14 cellular contexts compared by ENCODE assay signal in the genomic region with DNA sequence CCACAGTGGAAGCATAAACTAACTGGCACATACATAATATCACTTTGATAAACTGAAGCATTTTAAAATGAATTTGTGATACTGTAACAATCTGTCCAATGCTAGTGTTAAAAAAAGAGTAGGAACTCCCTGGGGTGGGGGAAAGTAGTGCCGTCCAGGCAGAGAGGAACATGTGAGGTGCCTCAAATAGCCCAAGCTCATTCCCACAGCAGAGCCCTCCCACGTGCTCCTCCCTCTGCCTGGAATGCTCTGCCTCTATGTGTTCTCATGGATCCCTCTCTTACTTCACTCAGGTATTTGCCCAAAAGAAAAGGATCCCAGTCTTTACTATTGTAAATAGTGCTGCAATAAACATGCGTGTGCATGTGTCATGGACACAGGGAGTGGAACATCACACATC.
DNase-seq lines count a peak whose midpoint lies in the region; ATAC-seq, FAIRE-seq and TF ChIP-seq lines count a peak whose summit lies in the region.
"Had no signal": no experiment of that assay in that cellular context is flagged by ENCODE, and none has a peak within 500 bp of the region (broad histone marks: within the 10 kb centered on the region; RNA-seq: fewer than 3 reads in every experiment).

No MANE protein-coding gene starts in this region.

- FAIRE-seq in GM12892 (lab: Jason Lieb, UNC) = no peak
- FAIRE-seq: A549, GM12878 had no signal

- DNase-seq in heart left ventricle (peak in 4 of 5 donors; percentile 44 to 68 (median 53)), left ventricle myocardium inferior (peak; percentile 33), sciatic nerve (ENCODE audit: low spot score) (no peak), NCI-H82 (lab: John Stamatoyannopoulos, UW) (no peak), GM12892 (ENCODE audit: insufficient read length) (no peak), nucleus accumbens (lab: John Stamatoyannopoulos, UW) (no peak)
- DNase-seq: BE2C; CD4-positive, alpha-beta memory T cell; DMS79; GM23248; H7 had no signal

- peak; percentile 77 to 97 (median 88) for ATAC-seq in heart left ventricle
- peak; percentile 94 for ATAC-seq in sciatic nerve
- ATAC-seq: A549, GM12878 had no signal

- no peak for TF ChIP-seq CTCF in heart left ventricle (IDR thresholded peaks at IDR 0.05)
- TF ChIP-seq CTCF in left ventricle myocardium inferior (IDR thresholded peaks at IDR 0.05; ENCODE audit: borderline replicate concordance) = no peak

- H3K4me1 ChIP-seq in heart left ventricle = peaks cover 0 to 16% (median 7%) of the 10 kb centered on the region in 12 donors
- peaks cover 23% of the 10 kb centered on the region for H3K4me1 ChIP-seq in left ventricle myocardium inferior
- H3K4me1 ChIP-seq: A549, BE2C had no signal

- H3K27me3 ChIP-seq in heart left ventricle = no peaks in the 10 kb centered on the region
- no peaks in the 10 kb centered on the region for H3K27me3 ChIP-seq in left ventricle myocardium inferior (ENCODE audit: low read depth)
- H3K27me3 ChIP-seq: BE2C had no signal

- H3K4me3 ChIP-seq in heart left ventricle (no peak overlapping the region), left ventricle myocardium inferior (no peak overlapping the region)
- H3K4me3 ChIP-seq: A549, GM12878, GM23248 had no signal

- H3K36me3 ChIP-seq in heart left ventricle = no peaks in the 10 kb centered on the region
- H3K36me3 ChIP-seq in left ventricle myocardium inferior = no peaks in the 10 kb centered on the region
- H3K36me3 ChIP-seq: BE2C had no signal

- H3K9me3 ChIP-seq in heart left ventricle = peaks cover 0 to 12% (median 0%) of the 10 kb centered on the region in 12 donors
- H3K9me3 ChIP-seq in left ventricle myocardium inferior (replicated peaks) = peaks cover 10% of the 10 kb centered on the region
- H3K9me3 ChIP-seq: A549, BE2C had no signal

- WGBS in heart left ventricle, 4 donors = 45 to 54% (median 52%) methylated on average over 3 of the region's 3 CpGs

- H3K27ac ChIP-seq in heart left ventricle = peak overlapping the region in 3 of 12 donors; percentile 30 to 62 (median 57)
- H3K27ac ChIP-seq in left ventricle myocardium inferior (replicated peaks) = peak overlapping the region; percentile 37
- H3K27ac ChIP-seq: A549, C4-2B, GM23248 had no signal

- TF ChIP-seq POLR2A in heart left ventricle (IDR thresholded peaks at IDR 0.05) = no peak
- TF ChIP-seq POLR2A in GM12892 (IDR thresholded peaks at IDR 0.05; ENCODE audit: low read depth, low read length) = no peak

- intact Hi-C loops in heart left ventricle (cut with DNase I) (no loop called here), left ventricle myocardium inferior (cut with micrococcal nuclease) (no loop called here), sciatic nerve (cut with DNase I) (no loop called here)

Comparison
In these comparisons a context has a peak if more than half of its experiments do, and no peak if none do; other contexts are left out.
1. DNase-seq: peak in heart left ventricle (4 of 5) and left ventricle myocardium inferior (single experiment); none in sciatic nerve (single experiment), NCI-H82 (single experiment), GM12892 (single experiment) and nucleus accumbens (0 of 56).